1 cellular context compared by ENCODE assay signal in genomic region chr3:160225181-160226025, GRCh38.
A peak's percentile ranks its signal among the peaks of the same experiment; 100 is the strongest.
TF ChIP-seq lines count a peak whose summit lies in the region.

TSS of gene C3orf80 (plus strand) at chr3:160225422. CDS start at chr3:160225636, 214 bp downstream.

TF ChIP-seq in H1, 55 proteins besides CTCF, POLR2A, EP300 and RAD21 (continued from another document):
- peak; percentile 71; the same call in 1 of the 2 replicates for TF ChIP-seq MAX (IDR thresholded peaks at IDR 0.05)
- TF ChIP-seq BRCA1 (IDR thresholded peaks at IDR 0.05; ENCODE audit: low read depth, low read length): no peak
- no peak for TF ChIP-seq NRF1 (IDR thresholded peaks at IDR 0.05; ENCODE audit: low read depth, low read length)
- TF ChIP-seq KDM5A (IDR thresholded peaks at IDR 0.05; ENCODE audit: low read length): no peak
- peak; percentile 44; the same call in 1 of the 2 replicates for TF ChIP-seq GABPA (IDR thresholded peaks at IDR 0.05; ENCODE audit: borderline replicate concordance, insufficient read depth, low read length)
- no peak for TF ChIP-seq GTF2F1 (IDR thresholded peaks at IDR 0.05; ENCODE audit: borderline replicate concordance, low read depth, low read length)
- TF ChIP-seq RNF2 (IDR thresholded peaks at IDR 0.05; ENCODE audit: borderline replicate concordance, low read depth, low read length, missing control alignments, poor library complexity, severe bottlenecking): no peak
- TF ChIP-seq, protein P1, sequence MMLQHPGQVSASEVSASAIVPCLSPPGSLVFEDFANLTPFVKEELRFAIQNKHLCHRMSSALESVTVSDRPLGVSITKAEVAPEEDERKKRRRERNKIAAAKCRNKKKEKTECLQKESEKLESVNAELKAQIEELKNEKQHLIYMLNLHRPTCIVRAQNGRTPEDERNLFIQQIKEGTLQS (IDR thresholded peaks at IDR 0.05; ENCODE audit: insufficient read depth, low read depth, low read length): no peak
- TF ChIP-seq EGR1 (IDR thresholded peaks at IDR 0.05; ENCODE audit: borderline replicate concordance, low read depth, low read length): 0 out of 2 replicates have a peak, but pooled peaks have one; percentile 51
